Comparison of ENCODE assay signal across 13 cellular contexts in genomic region chr10:58818889-58819288, GRCh38.
DNase-seq lines count a peak whose midpoint lies in the region; ATAC-seq and TF ChIP-seq lines count a peak whose summit lies in the region.
"Had no signal": no experiment of that assay in that cellular context is flagged by ENCODE, and none has a peak within 500 bp of the region (broad histone marks: within the 10 kb centered on the region; RNA-seq: fewer than 3 reads in every experiment).

No MANE protein-coding gene starts in this region.

- H3K9ac ChIP-seq in liver (ENCODE audit: low read depth in 1 of 2, low read length in 2 of 2) = no peak overlapping the region

- H3K9me3 ChIP-seq in liver (ENCODE audit: control insufficient read depth in 4 of 4, low read length in 3 of 4) = no peaks in the 10 kb centered on the region
- H3K9me3 ChIP-seq: adrenal gland, Caco-2, thoracic aorta had no signal

- peaks cover 2 to 54% (median 49%) of the 10 kb centered on the region in 4 donors for H3K4me1 ChIP-seq in liver (ENCODE audit: control insufficient read depth in 4 of 4, insufficient read depth in 4 of 4, low read length in 3 of 4)

- peaks cover 0 to 2% (median 0%) of the 10 kb centered on the region in 4 donors for H3K36me3 ChIP-seq in liver (ENCODE audit: control insufficient read depth in 4 of 4, insufficient read depth in 3 of 4, low read depth in 1 of 4, low read length in 3 of 4)
- H3K36me3 ChIP-seq: adrenal gland, thoracic aorta had no signal

- H3K27ac ChIP-seq in liver (ENCODE audit: low read depth in 1 of 2, low read length in 2 of 2) = no peak overlapping the region
- H3K27ac ChIP-seq: thoracic aorta had no signal

- ATAC-seq in HG03159 (IDR thresholded peaks at IDR 0.05; ENCODE audit: unreplicated experiment) (no peak), GM21619 (IDR thresholded peaks at IDR 0.05; ENCODE audit: unreplicated experiment) (no peak), HG03354 (IDR thresholded peaks at IDR 0.05; ENCODE audit: poor library complexity, severe bottlenecking, unreplicated experiment) (no peak)
- ATAC-seq: K562 had no signal

- 15% methylated on average over 1 of the region's 1 CpG for WGBS in liver

- peak; percentile 61 to 67 for TF ChIP-seq RAD21 in liver (IDR thresholded peaks at IDR 0.05)

- DNase-seq in DMS 273 (lab: John Stamatoyannopoulos, UW; ENCODE audit: unreplicated experiment) (peak; percentile 42), LHCN-M2 (ENCODE audit: low read depth) (peak; percentile 83), astrocyte of the spinal cord (ENCODE audit: low read depth, low spot score) (peak; percentile 72), NK-92 (lab: John Stamatoyannopoulos, UW; ENCODE audit: unreplicated experiment) (no peak)
- DNase-seq: adrenal gland, Caco-2, T-helper 9 cell had no signal

- H3K27me3 ChIP-seq in liver (ENCODE audit: control insufficient read depth in 4 of 4, insufficient read depth in 4 of 4, low read length in 3 of 4) = no peaks in the 10 kb centered on the region
- H3K27me3 ChIP-seq: adrenal gland had no signal

- in situ Hi-C loops in astrocyte of the spinal cord (cut with HindIII; ENCODE audit: low sequenced_read_pairs) = no loop called here

- H3K4me3 ChIP-seq in astrocyte of the spinal cord (ENCODE audit: low read depth, low read length) (no peak overlapping the region), liver (ENCODE audit: low read depth in 1 of 3, low read length in 3 of 3) (no peak overlapping the region)
- H3K4me3 ChIP-seq: adrenal gland, K562, thoracic aorta had no signal

- TF ChIP-seq CTCF in astrocyte of the spinal cord (IDR thresholded peaks at IDR 0.05; ENCODE audit: low read depth, low read length) (peak; percentile 10), liver (IDR thresholded peaks at IDR 0.05; ENCODE audit: low read depth, low read length, missing input control) (peak; percentile 16)

TF ChIP-seq in liver, 16 proteins besides CTCF, POLR2A, EP300 and RAD21:
- TF ChIP-seq HNF4A (conservative IDR thresholded peaks at IDR 0.05) = peak; percentile 47 to 61
- TF ChIP-seq SP1 (IDR thresholded peaks at IDR 0.05) = peak; percentile 44
- no peak for TF ChIP-seq EGR1 (IDR thresholded peaks at IDR 0.05; ENCODE audit: low read depth in 2 of 2)
- no peak for TF ChIP-seq FOXA1 (IDR thresholded peaks at IDR 0.05)
- TF ChIP-seq FOXA2 (IDR thresholded peaks at IDR 0.05) = peak; percentile 57
- no peak for TF ChIP-seq GABPA (IDR thresholded peaks at IDR 0.05 in 1 of 2, conservative IDR thresholded peaks at IDR 0.05 in 1 of 2)
- no peak for TF ChIP-seq HNF4G (IDR thresholded peaks at IDR 0.05)
- TF ChIP-seq REST (IDR thresholded peaks at IDR 0.05) = peak; percentile 30
- no peak for TF ChIP-seq ZBTB33 (IDR thresholded peaks at IDR 0.05)
- TF ChIP-seq MAX (IDR thresholded peaks at IDR 0.05) = peak; percentile 11
- no peak for TF ChIP-seq TAF1 (conservative IDR thresholded peaks at IDR 0.05)
- TF ChIP-seq RXRA (IDR thresholded peaks at IDR 0.05) = peak; percentile 72 to 83
- TF ChIP-seq NR2F2 (IDR thresholded peaks at IDR 0.05) = peak; percentile 79
- TF ChIP-seq YY1 (IDR thresholded peaks at IDR 0.05) = peak; percentile 27
- no peak for TF ChIP-seq ATF3 (IDR thresholded peaks at IDR 0.05)
- no peak for TF ChIP-seq JUND (IDR thresholded peaks at IDR 0.05)
